In the genomic region with DNA sequence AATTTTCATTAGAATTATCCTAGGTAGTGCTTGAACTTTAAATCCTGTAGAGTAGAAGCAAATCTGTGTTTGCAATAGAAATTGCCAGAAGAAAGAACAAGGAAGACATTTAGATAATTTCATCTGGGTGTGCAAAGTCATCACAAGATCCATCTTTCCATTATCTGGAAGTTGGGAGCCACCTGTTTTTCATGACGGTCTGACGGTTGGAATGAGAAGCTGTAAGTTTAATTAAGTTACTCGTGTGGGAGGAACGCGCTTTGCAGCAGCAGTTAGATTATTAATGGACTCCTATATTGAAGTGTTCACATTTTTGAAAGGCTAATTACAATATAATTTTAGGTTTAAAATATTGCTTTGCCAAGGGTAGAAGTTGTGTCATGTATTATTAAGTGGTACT, we compare ENCODE assay signal across 24 cellular contexts.
"Had no signal": no experiment of that assay in that cellular context is flagged by ENCODE, and none has a peak within 500 bp of the region (broad histone marks: within the 10 kb centered on the region; RNA-seq: fewer than 3 reads in every experiment).

No MANE protein-coding gene starts in this region.

- H3K4me1 Mint-ChIP-seq: endodermal cell, naive B cell had no signal

- H3K27me3 Mint-ChIP-seq: dendritic cell treated with granulocyte-macrophage colony-stimulating factor and Interleukin-4, amounts not matched to agents 40 ng/mL and 50 ng/mL, for 4 days; naive B cell had no signal

- ATAC-seq: effector memory CD8-positive, alpha-beta T cell; esophagus mucosa; gastrocnemius medialis; heart right ventricle; left colon; left lung; left ventricle myocardium superior; lower lobe of right lung; mucosa of descending colon had no signal

- DNase-seq: colonic mucosa; cortex of kidney; effector CD8-positive, alpha-beta T cell; effector memory CD8-positive, alpha-beta T cell; endodermal cell; erythroblast; esophagus squamous epithelium; foreskin fibroblast; foreskin melanocyte; gastrocnemius medialis; glutamatergic neuron; head of caudate nucleus; heart right ventricle; hippocampal formation; left colon; left lung; left ventricle myocardium superior; lower lobe of right lung; mesenchymal stem cell; mucosa of descending colon; naive B cell had no signal

- H3K4me3 Mint-ChIP-seq: dendritic cell treated with granulocyte-macrophage colony-stimulating factor and Interleukin-4, amounts not matched to agents 40 ng/mL and 50 ng/mL, for 4 days; effector memory CD8-positive, alpha-beta T cell; endodermal cell; mesothelial cell of epicardium; naive B cell had no signal

- H3K27ac Mint-ChIP-seq: dendritic cell treated with granulocyte-macrophage colony-stimulating factor and Interleukin-4, amounts not matched to agents 40 ng/mL and 50 ng/mL, for 4 days; effector memory CD8-positive, alpha-beta T cell; endodermal cell; mesothelial cell of epicardium; naive B cell had no signal

- H3K36me3 Mint-ChIP-seq: mesothelial cell of epicardium, naive B cell had no signal

- H3K9me3 Mint-ChIP-seq: dendritic cell treated with granulocyte-macrophage colony-stimulating factor and Interleukin-4, amounts not matched to agents 40 ng/mL and 50 ng/mL, for 4 days; endodermal cell; mesothelial cell of epicardium had no signal
